In genomic region chrX:103656623-103657022, GRCh38 we compare ENCODE assay signal across 14 cellular contexts. TPM values are rescaled to one million over a fixed set of nuclear protein-coding genes. Genes with fewer than 3 reads are reported as not detected.
DNase-seq lines count a peak whose midpoint lies in the region; ATAC-seq and TF ChIP-seq lines count a peak whose summit lies in the region.
"Had no signal": no experiment of that assay in that cellular context is flagged by ENCODE, and none has a peak within 500 bp of the region (broad histone marks: within the 10 kb centered on the region; RNA-seq: fewer than 3 reads in every experiment).

No MANE protein-coding gene starts in this region.

- 9 to 17% methylated on average over 3 of the region's 3 CpGs for WGBS in aorta, 2 donors

- no peaks in the 10 kb centered on the region for H3K36me3 ChIP-seq in breast epithelium
- H3K36me3 ChIP-seq in Caco-2 (ENCODE audit: control insufficient read depth, insufficient read depth, low read length), result no peaks in the 10 kb centered on the region
- H3K36me3 ChIP-seq in aorta (ENCODE audit: control insufficient read depth in 1 of 2, insufficient read depth in 2 of 2, low read length in 1 of 2), result no peaks in the 10 kb centered on the region
- H3K36me3 ChIP-seq: thyroid gland had no signal

- H3K9me3 Mint-ChIP-seq in MCF 10A (ENCODE audit: unreplicated experiment) (peaks cover 12% of the 10 kb centered on the region), Caco-2 (ENCODE audit: unreplicated experiment) (peaks cover 21% of the 10 kb centered on the region)

- H3K4me3 ChIP-seq in breast epithelium, result no peak overlapping the region
- H3K4me3 ChIP-seq in Caco-2 (ENCODE audit: low read depth, low read length), result no peak overlapping the region
- no peak overlapping the region for H3K4me3 ChIP-seq in aorta (ENCODE audit: low read length in 2 of 2)
- H3K4me3 ChIP-seq: thyroid gland had no signal

- ATAC-seq in foreskin keratinocyte, result peak; percentile 87
- ATAC-seq in aorta (ENCODE audit: low FRiP score), result no peak
- no peak for ATAC-seq in GM21367 (IDR thresholded peaks at IDR 0.05; ENCODE audit: unreplicated experiment)
- ATAC-seq: sciatic nerve had no signal

- BruUV-seq in MCF 10A (replicated peaks; lab: Mats Ljungman, UMichigan) (no TSS peak), Caco-2 (replicated peaks; lab: Mats Ljungman, UMichigan) (no TSS peak)

- no peak for TF ChIP-seq POLR2A in breast epithelium (IDR thresholded peaks at IDR 0.05)

- intact Hi-C loops in MCF 10A (cut with micrococcal nuclease) (no loop called here), breast epithelium (cut with DNase I; ENCODE audit: low total_unique reads) (no loop called here), Caco-2 (cut with micrococcal nuclease; ENCODE audit: unreplicated experiment) (no loop called here), aorta (cut with DNase I) (no loop called here)

- peak; percentile 55 for DNase-seq in MCF 10A (ENCODE audit: unreplicated experiment)
- no peak for DNase-seq in breast epithelium (ENCODE audit: low spot score in 2 of 2)
- peak; percentile 54 to 77 for DNase-seq in SW 1271 (lab: John Stamatoyannopoulos, UW)
- DNase-seq in foreskin keratinocyte, result peak; percentile 72 to 91
- no peak for DNase-seq in Caco-2
- DNase-seq in aorta, result no peak
- no peak for DNase-seq in medulla oblongata (ENCODE audit: extremely low spot score)
- DNase-seq: activated T-cell treated with anti-CD3 and anti-CD28 coated beads, Interleukin-2, amount 50 U/mL, for 24 hours; MM.1S; Right ventricle myocardium superior; thyroid gland had no signal

- H3K9me3 ChIP-seq in breast epithelium (no peaks in the 10 kb centered on the region), Caco-2 (no peaks in the 10 kb centered on the region), aorta (ENCODE audit: control insufficient read depth, low read length) (no peaks in the 10 kb centered on the region)
- H3K9me3 ChIP-seq: thyroid gland had no signal

- POLR2A ChIA-PET in MCF 10A (lab: Yijun Ruan, JAX) (interaction anchor here (0.5 to 1.6 kb wide), 5 partner anchors 9 to 29 kb away, joined by 3 to 4 read pairs (median 3); partner anchors contain the start of gene MORF4L2), Caco-2 (lab: Charles Lee) (no interaction called here)

- H3K4me1 ChIP-seq in breast epithelium, result no peaks in the 10 kb centered on the region
- peaks cover 3% of the 10 kb centered on the region for H3K4me1 ChIP-seq in foreskin keratinocyte
- peaks cover 2% of the 10 kb centered on the region; the same call in 1 of the 2 replicates for H3K4me1 ChIP-seq in Caco-2
- H3K4me1 ChIP-seq in aorta (ENCODE audit: control insufficient read depth in 1 of 2, insufficient read depth in 2 of 2, low read length in 2 of 2), result peaks cover 0 to 2% of the 10 kb centered on the region in 2 donors
- H3K4me1 ChIP-seq: thyroid gland had no signal

- H3K36me3 Mint-ChIP-seq in MCF 10A (ENCODE audit: insufficient read depth, unreplicated experiment) (no peaks in the 10 kb centered on the region), Caco-2 (ENCODE audit: insufficient read depth, unreplicated experiment) (no peaks in the 10 kb centered on the region)

- H3K27me3 ChIP-seq in breast epithelium (peaks cover 0 to 36% of the 10 kb centered on the region in 2 donors), foreskin keratinocyte (no peaks in the 10 kb centered on the region), Caco-2 (replicated peaks; ENCODE audit: control insufficient read depth, insufficient read depth, low read length) (no peaks in the 10 kb centered on the region), aorta (ENCODE audit: control insufficient read depth in 1 of 2, insufficient read depth in 2 of 2, low read length in 1 of 2) (no peaks in the 10 kb centered on the region)
- H3K27me3 ChIP-seq: thyroid gland had no signal

- H3K4me3 Mint-ChIP-seq in MCF 10A (ENCODE audit: unreplicated experiment), result no peak overlapping the region
- no peak overlapping the region for H3K4me3 Mint-ChIP-seq in Caco-2 (ENCODE audit: unreplicated experiment)
- H3K4me3 Mint-ChIP-seq: activated T-cell treated with anti-CD3 and anti-CD28 coated beads, Interleukin-2, amount 50 U/mL, for 24 hours had no signal

- H3K4me1 Mint-ChIP-seq in MCF 10A (ENCODE audit: insufficient read depth, unreplicated experiment) (no peaks in the 10 kb centered on the region), Caco-2 (ENCODE audit: low read depth, unreplicated experiment) (peaks cover 16% of the 10 kb centered on the region)

- H3K27ac Mint-ChIP-seq in MCF 10A (ENCODE audit: low read depth, unreplicated experiment) (peak overlapping the region; percentile 69), Caco-2 (ENCODE audit: unreplicated experiment) (no peak overlapping the region)
- H3K27ac Mint-ChIP-seq: activated T-cell treated with anti-CD3 and anti-CD28 coated beads, Interleukin-2, amount 50 U/mL, for 24 hours had no signal

- CTCF ChIA-PET in MCF 10A (lab: Yijun Ruan, JAX) (interaction anchor here (0.7 kb wide), 2 partner anchors 25 to 128 kb away, joined by 3 read pairs; no protein-coding TSS in a partner anchor), Caco-2 (lab: Charles Lee) (interaction anchor here (0.6 kb wide), 1 partner anchor 136 kb away, joined by 4 read pairs; no protein-coding TSS in a partner anchor)

- H3K27me3 Mint-ChIP-seq in MCF 10A (ENCODE audit: insufficient read depth, unreplicated experiment) (peaks cover 22% of the 10 kb centered on the region), Caco-2 (ENCODE audit: insufficient read depth, unreplicated experiment) (no peaks in the 10 kb centered on the region)

- TF ChIP-seq CTCF in MCF 10A (IDR thresholded peaks at IDR 0.05; ENCODE audit: unreplicated experiment), result no peak
- TF ChIP-seq CTCF in breast epithelium (IDR thresholded peaks at IDR 0.05), result no peak
- TF ChIP-seq CTCF in foreskin keratinocyte (conservative IDR thresholded peaks at IDR 0.05), result no peak
- no peak for TF ChIP-seq CTCF in Caco-2 (IDR thresholded peaks at IDR 0.05; ENCODE audit: insufficient read depth in 1 of 2, low read depth in 1 of 2, low read length in 1 of 2, severe bottlenecking in 1 of 2, unreplicated experiment in 1 of 2)

- H3K27ac ChIP-seq in breast epithelium (no peak overlapping the region), foreskin keratinocyte (peak overlapping the region; percentile 77), aorta (ENCODE audit: low read depth in 1 of 2, low read length in 2 of 2) (no peak overlapping the region)
- H3K27ac ChIP-seq: 22Rv1, thyroid gland had no signal

RNA-seq across cellular contexts. Expression of gene TCEAL1, which starts 27.8 kb away (rescaled TPM):
- total RNA-seq in MCF 10A (2022) (5.7 and 8.1 TPM in 2 replicates), breast epithelium (100 to 1,000 TPM in 1 of 3 donors, 10 to 100 TPM in 2; 60.8 to 115 (median 76.4) TPM), foreskin keratinocyte (12.6 and 13.4 TPM in 2 replicates), Caco-2 (2022) (11.6 and 11.8 TPM in 2 replicates), aorta (10 to 100 TPM; 37.0 to 73.9 TPM)
- polyA plus RNA-seq in foreskin keratinocyte (11.6 and 13.9 TPM in 2 replicates), aorta (100 to 1,000 TPM; 219 to 258 TPM)

RNA-seq across cellular contexts. Expression of gene MORF4L2, which starts 29.9 kb away (rescaled TPM):
- 463 and 496 TPM in 2 replicates for total RNA-seq in MCF 10A (2022)
- 100 to 1,000 TPM; 179 to 400 (median 296) TPM for total RNA-seq in breast epithelium
- total RNA-seq in foreskin keratinocyte, result 375 and 426 TPM in 2 replicates
- 213 and 226 TPM in 2 replicates for polyA plus RNA-seq in foreskin keratinocyte
- total RNA-seq in Caco-2 (2022), result 314 and 322 TPM in 2 replicates
- 100 to 1,000 TPM; 214 to 399 TPM for total RNA-seq in aorta
- 100 to 1,000 TPM; 651 to 791 TPM for polyA plus RNA-seq in aorta

RNA-seq across cellular contexts. Expression of gene TCEAL3, which starts 48.9 kb away (rescaled TPM):
- total RNA-seq in MCF 10A (2022), result 15.1 and 18.9 TPM in 2 replicates
- total RNA-seq in breast epithelium, result 10 to 100 TPM; 21.3 to 52.4 (median 41.6) TPM
- total RNA-seq in foreskin keratinocyte, result 31.7 and 46.4 TPM in 2 replicates
- 60.8 and 67.7 TPM in 2 replicates for polyA plus RNA-seq in foreskin keratinocyte
- 2.7 and 3.3 TPM in 2 replicates for total RNA-seq in Caco-2 (2022)
- total RNA-seq in aorta, result 10 to 100 TPM; 34.6 to 77.3 TPM
- polyA plus RNA-seq in aorta, result 100 to 1,000 TPM; 249 to 392 TPM

RNA-seq across cellular contexts. Expression of gene TMEM31, which starts 54.1 kb away (rescaled TPM):
- total RNA-seq in MCF 10A (2022), result not detected in 2 replicates
- total RNA-seq in breast epithelium, result not detected
- not detected in 2 replicates for total RNA-seq in foreskin keratinocyte
- not detected in 2 replicates for polyA plus RNA-seq in foreskin keratinocyte
- not detected in 2 replicates for total RNA-seq in Caco-2 (2022)
- not detected for total RNA-seq in aorta
- polyA plus RNA-seq in aorta, result not detected
- total RNA-seq: Right ventricle myocardium superior, thyroid gland had no signal

Comparison
In these comparisons a context has a peak if more than half of its experiments do, and no peak if none do; other contexts are left out.
1. DNase-seq: peak in MCF 10A (single experiment), SW 1271 (2 of 2) and foreskin keratinocyte (2 of 2); none in breast epithelium (0 of 2), Caco-2 (0 of 2), aorta (0 of 2) and medulla oblongata (single experiment).